Comparison of ENCODE assay signal across 20 cellular contexts in genomic region chr5:1392801-1393565, GRCh38. TPM values are rescaled to one million over a fixed set of nuclear protein-coding genes. Genes with fewer than 3 reads are reported as not detected.
A peak's percentile ranks its signal among the peaks of the same experiment; 100 is the strongest.
DNase-seq lines count a peak whose midpoint lies in the region; ATAC-seq and TF ChIP-seq lines count a peak whose summit lies in the region.
"Had no signal": no experiment of that assay in that cellular context is flagged by ENCODE, and none has a peak within 500 bp of the region (broad histone marks: within the 10 kb centered on the region; RNA-seq: fewer than 3 reads in every experiment).

No MANE protein-coding gene starts in this region.

- H3K4me3 ChIP-seq in left ventricle myocardium inferior = no peak overlapping the region
- no peak overlapping the region for H3K4me3 ChIP-seq in NB4 (ENCODE audit: low read depth, low read length)
- no peak overlapping the region for H3K4me3 ChIP-seq in right cardiac atrium (ENCODE audit: low read length)
- no peak overlapping the region for H3K4me3 ChIP-seq in osteoblast (ENCODE audit: insufficient read depth, low read length)
- H3K4me3 ChIP-seq: BLaER1 treated with 17β-estradiol and CSF1 and Interleukin-3, amounts not matched to agents 10 nM and 100 nM; GM12878; GM23248; SK-N-MC had no signal

- peaks cover 92% of the 10 kb centered on the region for H3K27me3 ChIP-seq in left ventricle myocardium inferior (ENCODE audit: low read depth)
- no peaks in the 10 kb centered on the region for H3K27me3 ChIP-seq in right cardiac atrium (ENCODE audit: control insufficient read depth, insufficient read depth)
- peaks cover 8% of the 10 kb centered on the region for H3K27me3 ChIP-seq in osteoblast (ENCODE audit: insufficient read depth, low read length)

- no peak for ATAC-seq in Right ventricle myocardium inferior
- peak; percentile 28 to 35 for ATAC-seq in right cardiac atrium
- ATAC-seq in GM21367 (IDR thresholded peaks at IDR 0.05; ENCODE audit: unreplicated experiment) = no peak
- no peak for ATAC-seq in GM21723 (IDR thresholded peaks at IDR 0.05; ENCODE audit: unreplicated experiment)
- ATAC-seq: GM12878 had no signal

- intact Hi-C loops in Right ventricle myocardium inferior (cut with DNase I) (no loop called here), left ventricle myocardium inferior (cut with micrococcal nuclease) (no loop called here), right cardiac atrium (cut with DNase I) (no loop called here)

- no peaks in the 10 kb centered on the region for H3K79me2 ChIP-seq in osteoblast (ENCODE audit: insufficient read depth, low read length)

- 69% methylated on average over 22 of the region's 22 CpGs for WGBS in right cardiac atrium

- H3K9me3 ChIP-seq in left ventricle myocardium inferior (replicated peaks) (no peaks in the 10 kb centered on the region), right cardiac atrium (ENCODE audit: control insufficient read depth, low read length) (no peaks in the 10 kb centered on the region), osteoblast (ENCODE audit: low read depth, low read length) (no peaks in the 10 kb centered on the region)
- H3K9me3 ChIP-seq: BLaER1 treated with 17β-estradiol and CSF1 and Interleukin-3, amounts not matched to agents 10 nM and 100 nM had no signal

- TF ChIP-seq CTCF in left ventricle myocardium inferior (IDR thresholded peaks at IDR 0.05; ENCODE audit: borderline replicate concordance) = no peak
- no peak for TF ChIP-seq CTCF in NB4 (IDR thresholded peaks at IDR 0.05; ENCODE audit: low read depth, low read length)
- no peak for TF ChIP-seq CTCF in osteoblast (IDR thresholded peaks at IDR 0.05; ENCODE audit: extremely low read depth, low read depth, low read length)

- no peaks in the 10 kb centered on the region for H3K36me3 ChIP-seq in left ventricle myocardium inferior
- no peaks in the 10 kb centered on the region for H3K36me3 ChIP-seq in osteoblast (ENCODE audit: insufficient read depth, low read length)
- H3K36me3 ChIP-seq: BLaER1 treated with 17β-estradiol and CSF1 and Interleukin-3, amounts not matched to agents 10 nM and 100 nM had no signal

- no peak overlapping the region for H3K27ac ChIP-seq in left ventricle myocardium inferior (replicated peaks)
- no peak overlapping the region for H3K27ac ChIP-seq in right cardiac atrium (ENCODE audit: low read length)
- H3K27ac ChIP-seq in osteoblast (ENCODE audit: low read depth, low read length) = no peak overlapping the region
- H3K27ac ChIP-seq: BLaER1 treated with 17β-estradiol and CSF1 and Interleukin-3, amounts not matched to agents 10 nM and 100 nM; GM23248; SK-N-MC had no signal

- no peak overlapping the region for H2AFZ ChIP-seq in osteoblast (ENCODE audit: low read length)
- H2AFZ ChIP-seq: GM23248 had no signal

- no peaks in the 10 kb centered on the region for H3K4me1 ChIP-seq in left ventricle myocardium inferior
- H3K4me1 ChIP-seq in right cardiac atrium (ENCODE audit: control insufficient read depth, insufficient read depth, low read length) = no peaks in the 10 kb centered on the region
- H3K4me1 ChIP-seq in osteoblast (ENCODE audit: insufficient read depth, low read length) = no peaks in the 10 kb centered on the region
- H3K4me1 ChIP-seq: BLaER1 treated with 17β-estradiol and CSF1 and Interleukin-3, amounts not matched to agents 10 nM and 100 nM had no signal

- no peaks in the 10 kb centered on the region for H4K20me1 ChIP-seq in osteoblast (ENCODE audit: insufficient read depth, low read length)

- H3K4me2 ChIP-seq in osteoblast (ENCODE audit: insufficient read depth, low read length) = no peak overlapping the region
- H3K4me2 ChIP-seq: BLaER1 treated with 17β-estradiol and CSF1 and Interleukin-3, amounts not matched to agents 10 nM and 100 nM had no signal

- DNase-seq in Right ventricle myocardium inferior (ENCODE audit: missing footprints) (peak; percentile 68), left ventricle myocardium inferior (no peak), NB4 (ENCODE audit: low read depth) (peak; percentile 28), right cardiac atrium (peak; percentile 23 to 56 (median 54)), osteoblast (ENCODE audit: insufficient read length, low spot score, missing footprints) (peak; percentile 63), NCI-H2081 treated with DMSO at 0.1 percent for 48 hours (lab: John Stamatoyannopoulos, UW) (no peak)
- DNase-seq: DND-41, GDM1, GM23248, KBM-7, NCI-H1092 treated with DMSO at 0.1 percent for 48 hours, NCI-H187 treated with DMSO at 0.1 percent for 48 hours, NCI-H2171 treated with DMSO at 0.1 percent for 48 hours, NCI-H446 treated with DMSO at 0.1 percent for 48 hours, NCI-H748 treated with DMSO at 0.1 percent for 48 hours had no signal

- TF ChIP-seq POLR2A in NB4 (IDR thresholded peaks at IDR 0.05; ENCODE audit: extremely low read depth, insufficient read length) = no peak

RNA-seq across cellular contexts. Expression of gene CLPTM1L, which starts 48.1 kb away (rescaled TPM):
- total RNA-seq in Right ventricle myocardium inferior (33.3 TPM), left ventricle myocardium inferior (34.2 TPM), right cardiac atrium (10 to 100 TPM; 43.9 to 62.7 (median 50.0) TPM), osteoblast (134 and 139 TPM in 2 replicates)
- polyA plus RNA-seq in right cardiac atrium = 44.0 TPM

RNA-seq across cellular contexts. Expression of gene SLC6A3, which starts 52.3 kb away (rescaled TPM):
- total RNA-seq in Right ventricle myocardium inferior (not detected), left ventricle myocardium inferior (not detected), right cardiac atrium (not detected), osteoblast (not detected in 2 replicates)
- not detected for polyA plus RNA-seq in right cardiac atrium
- total RNA-seq: GM12878, GM23248 had no signal
- polyA plus RNA-seq: GM23248 had no signal

Comparison
In these comparisons a context has a peak if more than half of its experiments do, and no peak if none do; other contexts are left out.
1. ATAC-seq: peak in right cardiac atrium (2 of 2); none in Right ventricle myocardium inferior (single experiment), GM21367 (single experiment) and GM21723 (single experiment).
2. DNase-seq: peak in Right ventricle myocardium inferior (single experiment), NB4 (single experiment), right cardiac atrium (3 of 3) and osteoblast (single experiment); none in left ventricle myocardium inferior (single experiment) and NCI-H2081 treated with DMSO at 0.1 percent for 48 hours (single experiment).